Comparison of ENCODE assay signal across 14 cellular contexts in genomic region chr17:55056530-55056929, GRCh38.
DNase-seq lines count a peak whose midpoint lies in the region; TF ChIP-seq lines count a peak whose summit lies in the region.
"Had no signal": no experiment of that assay in that cellular context is flagged by ENCODE, and none has a peak within 500 bp of the region (broad histone marks: within the 10 kb centered on the region; RNA-seq: fewer than 3 reads in every experiment).

No MANE protein-coding gene starts in this region.

- TF ChIP-seq CTCF in retinal pigment epithelial cell (conservative IDR thresholded peaks at IDR 0.05; ENCODE audit: low read depth, low read length), result no peak

- no peak overlapping the region for H3K4me3 ChIP-seq in retinal pigment epithelial cell (ENCODE audit: low read length)
- H3K4me3 ChIP-seq: spleen, thoracic aorta had no signal

- DNase-seq in DMS 273 (lab: John Stamatoyannopoulos, UW; ENCODE audit: unreplicated experiment) (peak; percentile 84), DMS 273 treated with DMSO at 0.1 percent for 48 hours (lab: John Stamatoyannopoulos, UW) (no peak), NCI-H510A (lab: John Stamatoyannopoulos, UW) (peak; percentile 14), cerebellum (ENCODE audit: low spot score) (peak; percentile 2), retinal pigment epithelial cell (ENCODE audit: low read depth) (peak; percentile 50), T-helper 2 cell (no peak)
- no peak for DNase-seq in activated naive CD4-positive, alpha-beta T cell treated with anti-CD3 and anti-CD28 coated beads, Interleukin-2, amount 50 U/mL, for 16 hours
- DNase-seq in stimulated activated CD4-positive, alpha-beta T cell treated with anti-CD3 and anti-CD28 coated beads, Interleukin-4, amount 100 ng/mL, for 4 hours, result no peak
- DNase-seq: activated CD4-positive, alpha-beta T cell treated with anti-CD3 and anti-CD28 coated beads, Interleukin-2, amount 50 U/mL, for 1 hour; activated effector memory CD4-positive, alpha-beta T cell treated with anti-CD3 and anti-CD28 coated beads, Interleukin-2, amount 50 U/mL, for 16 hours; Caco-2; mammary epithelial cell; spleen had no signal

Comparison
In these comparisons a context has a peak if more than half of its experiments do, and no peak if none do; other contexts are left out.
1. DNase-seq: peak in DMS 273 (single experiment), NCI-H510A (single experiment), cerebellum (single experiment) and retinal pigment epithelial cell (single experiment); none in DMS 273 treated with DMSO at 0.1 percent for 48 hours (single experiment), T-helper 2 cell (0 of 5), activated naive CD4-positive, alpha-beta T cell treated with anti-CD3 and anti-CD28 coated beads, Interleukin-2, amount 50 U/mL, for 16 hours (single experiment) and stimulated activated CD4-positive, alpha-beta T cell treated with anti-CD3 and anti-CD28 coated beads, Interleukin-4, amount 100 ng/mL, for 4 hours (0 of 2).